ENCODE assay signal across 9 cellular contexts in the genomic region with DNA sequence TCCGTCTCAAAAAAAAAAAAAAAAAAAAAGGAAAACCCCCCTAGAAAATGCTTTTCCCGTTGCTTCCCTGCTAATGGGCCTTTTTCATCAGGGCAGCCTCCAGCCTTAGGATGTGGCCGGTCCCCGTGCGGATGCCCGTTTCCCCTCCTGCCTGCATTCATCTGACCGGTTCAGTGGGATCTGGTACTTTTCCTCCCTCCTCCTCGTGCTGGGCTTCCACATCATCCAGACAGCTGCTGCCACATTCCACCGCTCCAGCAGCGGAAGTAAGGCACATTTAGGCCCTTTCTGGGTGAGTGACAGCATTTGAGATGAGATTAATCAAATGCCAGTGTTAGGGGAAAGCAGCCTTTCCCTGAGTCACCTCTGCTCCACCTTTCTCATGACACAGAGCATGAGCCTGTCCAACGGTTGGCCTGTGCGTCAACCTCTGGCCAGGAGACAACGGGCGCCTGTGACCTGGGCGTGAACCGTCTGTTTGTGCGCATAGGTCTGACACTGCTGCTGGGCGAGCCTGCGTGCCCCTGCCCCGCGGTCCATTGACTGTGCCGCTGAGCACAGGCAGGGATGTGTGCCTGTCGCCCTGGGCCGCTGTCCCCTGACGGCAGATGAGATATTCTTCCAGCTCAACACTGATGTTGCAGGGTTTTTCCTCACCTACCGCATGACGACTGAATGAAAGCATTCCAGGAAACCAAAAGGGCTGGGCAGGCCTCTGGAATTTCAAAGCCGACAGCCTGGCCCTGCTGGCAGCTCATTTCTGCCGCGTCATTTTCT.
DNase-seq lines count a peak whose midpoint lies in the region; ATAC-seq and TF ChIP-seq lines count a peak whose summit lies in the region.
"Had no signal": no experiment of that assay in that cellular context is flagged by ENCODE, and none has a peak within 500 bp of the region (broad histone marks: within the 10 kb centered on the region; RNA-seq: fewer than 3 reads in every experiment).

No MANE protein-coding gene starts in this region.

- no peak for DNase-seq in DND-41
- peak; percentile 53 to 79 (median 63) for DNase-seq in body of pancreas
- DNase-seq in iPS-NIHi7 (ENCODE audit: extremely low spot score), result peak; percentile 65
- peak; percentile 23 for DNase-seq in smooth muscle cell (lab: John Stamatoyannopoulos, UW; ENCODE audit: unreplicated experiment)
- DNase-seq in NCI-H345 (lab: John Stamatoyannopoulos, UW), result no peak

- H3K9ac ChIP-seq in DND-41 (ENCODE audit: low read depth, low read length) (no peak overlapping the region), OCI-LY3 (ENCODE audit: low read length) (no peak overlapping the region), smooth muscle cell (ENCODE audit: low read depth) (peak overlapping the region; percentile 97)
- H3K9ac ChIP-seq: KMS-11 had no signal

- H4K20me1 ChIP-seq in DND-41 (ENCODE audit: insufficient read depth, low read length) (peaks cover 4% of the 10 kb centered on the region; the same call in 1 of the 2 replicates), OCI-LY3 (ENCODE audit: insufficient read depth, low read length) (no peaks in the 10 kb centered on the region), smooth muscle cell (ENCODE audit: low read depth) (no peaks in the 10 kb centered on the region)

- H3K79me2 ChIP-seq in DND-41 (ENCODE audit: insufficient read depth, low read length) (no peaks in the 10 kb centered on the region), OCI-LY3 (ENCODE audit: low read length) (no peaks in the 10 kb centered on the region), smooth muscle cell (ENCODE audit: low read depth) (no peaks in the 10 kb centered on the region)

- TF ChIP-seq POLR2A in body of pancreas (IDR thresholded peaks at IDR 0.05), result peak in 2 of 3 donors; percentile 46 to 59

- H3K4me1 ChIP-seq in DND-41 (ENCODE audit: insufficient read depth, low read length) (peaks cover 29% of the 10 kb centered on the region), OCI-LY3 (ENCODE audit: low read length) (peaks cover 18% of the 10 kb centered on the region), body of pancreas (peaks cover 24% of the 10 kb centered on the region), smooth muscle cell (ENCODE audit: low read depth) (peaks cover 30% of the 10 kb centered on the region)

- H3K9me3 ChIP-seq in DND-41 (ENCODE audit: insufficient read depth, low read length, severe bottlenecking) (no peaks in the 10 kb centered on the region), OCI-LY3 (ENCODE audit: insufficient read depth, low read length) (no peaks in the 10 kb centered on the region), body of pancreas (no peaks in the 10 kb centered on the region), smooth muscle cell (replicated peaks; ENCODE audit: low read depth) (no peaks in the 10 kb centered on the region)

- peaks cover 24% of the 10 kb centered on the region for H3F3A ChIP-seq in smooth muscle cell (ENCODE audit: low read depth)

- peak; percentile 3; the same call in 1 of the 3 replicates for ATAC-seq in DND-41 (ENCODE audit: insufficient read depth, low read depth)
- peak; percentile 78 for ATAC-seq in body of pancreas
- no peak for ATAC-seq in HG03354 (IDR thresholded peaks at IDR 0.05; ENCODE audit: poor library complexity, severe bottlenecking, unreplicated experiment)
- ATAC-seq in GM18502 (IDR thresholded peaks at IDR 0.05; ENCODE audit: poor library complexity, unreplicated experiment), result no peak

- peak overlapping the region; percentile 58 for H3K27ac ChIP-seq in DND-41 (ENCODE audit: low read length)
- no peak overlapping the region for H3K27ac ChIP-seq in OCI-LY3 (ENCODE audit: low read length)
- peak overlapping the region; percentile 64 to 89 (median 86) for H3K27ac ChIP-seq in body of pancreas
- peak overlapping the region; percentile 100 for H3K27ac ChIP-seq in smooth muscle cell (ENCODE audit: low read depth)
- H3K27ac ChIP-seq: KMS-11 had no signal

- H2AFZ ChIP-seq in DND-41 (ENCODE audit: low read depth, low read length), result no peak overlapping the region
- no peak overlapping the region for H2AFZ ChIP-seq in OCI-LY3 (ENCODE audit: low read depth, low read length)
- no peak overlapping the region for H2AFZ ChIP-seq in smooth muscle cell (ENCODE audit: low read depth)

- TF ChIP-seq CTCF in DND-41 (IDR thresholded peaks at IDR 0.05; ENCODE audit: borderline replicate concordance, extremely low read depth, low read length, poor library complexity, severe bottlenecking) (no peak), OCI-LY3 (IDR thresholded peaks at IDR 0.05; ENCODE audit: low read depth, low read length) (no peak), body of pancreas (IDR thresholded peaks at IDR 0.05) (no peak), smooth muscle cell (IDR thresholded peaks at IDR 0.05; ENCODE audit: borderline replicate concordance, insufficient read depth, poor library complexity, severe bottlenecking) (no peak)

- intact Hi-C loops in body of pancreas (cut with DNase I), result no loop called here

- H3K27me3 ChIP-seq in DND-41 (ENCODE audit: insufficient read depth, low read length, poor library complexity) (no peaks in the 10 kb centered on the region), OCI-LY3 (ENCODE audit: low read depth, low read length) (0 out of 2 replicates have a peak, but pooled peaks cover 6% of the 10 kb centered on the region), body of pancreas (no peaks in the 10 kb centered on the region), smooth muscle cell (ENCODE audit: low read depth) (no peaks in the 10 kb centered on the region)

- H3K36me3 ChIP-seq in DND-41 (ENCODE audit: insufficient read depth, low read length) (no peaks in the 10 kb centered on the region), OCI-LY3 (replicated peaks; ENCODE audit: low read depth, low read length) (no peaks in the 10 kb centered on the region), body of pancreas (replicated peaks in 1 of 2; ENCODE audit: insufficient read depth in 1 of 2, low read depth in 2 of 2) (no peaks in the 10 kb centered on the region), smooth muscle cell (ENCODE audit: low read depth) (no peaks in the 10 kb centered on the region)

- H3K4me3 ChIP-seq in DND-41 (ENCODE audit: low read depth in 1 of 2, low read length in 2 of 2) (peak overlapping the region in 1 of 2 experiments; percentile 0; a peak in 1 of 4 replicates), OCI-LY3 (ENCODE audit: low read length) (no peak overlapping the region), body of pancreas (no peak overlapping the region), smooth muscle cell (peak overlapping the region; percentile 26)

- 44 to 53% methylated on average over 18 to 30 of the region's 30 CpGs for WGBS in body of pancreas, 2 donors
- WGBS in smooth muscle cell (ENCODE audit: low lambda C conversion rate), result under 1% methylated on average over 28 of the region's 30 CpGs

- peak overlapping the region; percentile 41 for H3K4me2 ChIP-seq in DND-41 (ENCODE audit: insufficient read depth, low read length)
- H3K4me2 ChIP-seq in OCI-LY3 (ENCODE audit: low read length), result peak overlapping the region; percentile 48
- H3K4me2 ChIP-seq in smooth muscle cell, result peak overlapping the region; percentile 79
- H3K4me2 ChIP-seq: KMS-11 had no signal

Comparison
In these comparisons a context has a peak if more than half of its experiments do, and no peak if none do; other contexts are left out.
1. ATAC-seq: peak in DND-41 (single experiment) and body of pancreas (single experiment); none in HG03354 (single experiment) and GM18502 (single experiment).
2. DNase-seq: peak in body of pancreas (4 of 4), iPS-NIHi7 (single experiment) and smooth muscle cell (single experiment); none in DND-41 (single experiment) and NCI-H345 (single experiment).
3. Peak in every context shown above with its lines, with median percentiles within 50 percentile points of each other: H3K4me2 ChIP-seq.